ENCODE assay signal across 1 cellular context in genomic region chr20:38125157-38126056, GRCh38.
TF ChIP-seq lines count a peak whose summit lies in the region.

No MANE protein-coding gene starts in this region.

TF ChIP-seq in HepG2, 621 proteins besides CTCF, POLR2A, EP300 and RAD21 (continued from another document and continues in another):
- no peak for TF ChIP-seq ZNF784 (CRISPR knock-in tag; IDR thresholded peaks at IDR 0.05; ENCODE audit: borderline replicate concordance)
- no peak for TF ChIP-seq ZNF121 (CRISPR knock-in tag; IDR thresholded peaks at IDR 0.05)
- TF ChIP-seq IKZF4 (CRISPR knock-in tag; IDR thresholded peaks at IDR 0.05; ENCODE audit: borderline replicate concordance, low read depth, not compliant biosample characterization), result peak; percentile 29
- TF ChIP-seq ZBTB10 (CRISPR knock-in tag; IDR thresholded peaks at IDR 0.05; ENCODE audit: borderline replicate concordance), result no peak
- TF ChIP-seq TEAD3 (CRISPR knock-in tag; optimal IDR thresholded peaks at IDR 0.05; ENCODE audit: borderline replicate concordance), result no peak
- TF ChIP-seq ZNF432 (CRISPR knock-in tag; IDR thresholded peaks at IDR 0.05; ENCODE audit: borderline replicate concordance), result no peak
- peak; percentile 67; the same call in 1 of the 2 replicates for TF ChIP-seq WIZ (CRISPR knock-in tag; IDR thresholded peaks at IDR 0.05)
- no peak for TF ChIP-seq ZSCAN29 (CRISPR knock-in tag; conservative IDR thresholded peaks at IDR 0.05)
- no peak for TF ChIP-seq ZBTB14 (CRISPR knock-in tag; IDR thresholded peaks at IDR 0.05)
- TF ChIP-seq ZNF20 (CRISPR knock-in tag; IDR thresholded peaks at IDR 0.05), result no peak
- TF ChIP-seq ZNF766 (CRISPR knock-in tag; IDR thresholded peaks at IDR 0.05; ENCODE audit: borderline replicate concordance), result no peak
- TF ChIP-seq MTA1 (CRISPR knock-in tag; IDR thresholded peaks at IDR 0.05; ENCODE audit: borderline replicate concordance), result peak; percentile 62; the same call in 1 of the 2 replicates
- no peak for TF ChIP-seq ZBTB39 (CRISPR knock-in tag; IDR thresholded peaks at IDR 0.05)
- no peak for TF ChIP-seq ZNF710 (CRISPR knock-in tag; IDR thresholded peaks at IDR 0.05; ENCODE audit: borderline replicate concordance)
- peak; percentile 56; the same call in 1 of the 2 replicates for TF ChIP-seq ZMYM4 (CRISPR knock-in tag; IDR thresholded peaks at IDR 0.05)
- no peak for TF ChIP-seq CSRNP1 (CRISPR knock-in tag; IDR thresholded peaks at IDR 0.05)
- no peak for TF ChIP-seq KIAA2018 (CRISPR knock-in tag; IDR thresholded peaks at IDR 0.05; ENCODE audit: borderline replicate concordance)
- no peak for TF ChIP-seq ATAD3A (CRISPR knock-in tag; IDR thresholded peaks at IDR 0.05)
- TF ChIP-seq ZNF564 (CRISPR knock-in tag; IDR thresholded peaks at IDR 0.05), result 0 out of 2 replicates have a peak, but pooled peaks have one; percentile 29
- no peak for TF ChIP-seq KDM6A (CRISPR knock-in tag; IDR thresholded peaks at IDR 0.05; ENCODE audit: low read depth)
- TF ChIP-seq CHCHD3 (CRISPR knock-in tag; IDR thresholded peaks at IDR 0.05), result no peak
- TF ChIP-seq MXD3 (CRISPR knock-in tag; IDR thresholded peaks at IDR 0.05), result no peak
- TF ChIP-seq NFYB (CRISPR knock-in tag; IDR thresholded peaks at IDR 0.05), result no peak
- no peak for TF ChIP-seq ZNF574 (CRISPR knock-in tag; IDR thresholded peaks at IDR 0.05)
- TF ChIP-seq HOXA9 (CRISPR knock-in tag; IDR thresholded peaks at IDR 0.05; ENCODE audit: borderline replicate concordance), result no peak
- no peak for TF ChIP-seq ZSCAN20 (CRISPR knock-in tag; IDR thresholded peaks at IDR 0.05; ENCODE audit: borderline replicate concordance)
- no peak for TF ChIP-seq RFX3 (CRISPR knock-in tag; IDR thresholded peaks at IDR 0.05)
- TF ChIP-seq TEF (CRISPR knock-in tag; IDR thresholded peaks at IDR 0.05), result no peak
- TF ChIP-seq HDAC2 (CRISPR knock-in tag; IDR thresholded peaks at IDR 0.05), result 0 out of 2 replicates have a peak, but pooled peaks have one; percentile 33
- peak; percentile 75; the same call in 1 of the 2 replicates for TF ChIP-seq CHD4 (IDR thresholded peaks at IDR 0.05; ENCODE audit: borderline replicate concordance, low read length)
- TF ChIP-seq ZNF768 (CRISPR knock-in tag; IDR thresholded peaks at IDR 0.05), result peak; percentile 92
- TF ChIP-seq ZNF317 (CRISPR knock-in tag; IDR thresholded peaks at IDR 0.05), result no peak
